In the genomic region with DNA sequence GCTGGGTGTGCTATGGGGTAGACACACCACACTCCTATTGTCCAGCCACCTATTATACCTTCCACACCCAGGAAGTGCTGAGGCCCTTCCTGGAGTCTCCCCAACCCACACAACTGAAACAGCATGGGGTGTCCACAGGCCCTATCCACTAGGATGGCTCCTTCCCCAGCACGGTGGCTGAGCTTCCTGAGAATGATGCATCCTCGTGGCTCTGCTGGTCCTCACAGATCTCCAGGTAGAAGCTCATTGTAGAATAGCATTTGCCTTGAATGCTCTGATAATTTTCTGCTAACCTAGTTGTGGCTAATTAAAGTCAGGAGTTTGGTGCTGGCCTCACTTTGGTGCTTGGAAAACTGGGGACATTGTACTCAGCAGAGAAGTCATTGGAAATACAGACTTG, we compare ENCODE assay signal across 25 cellular contexts.
"Had no signal": no experiment of that assay in that cellular context is flagged by ENCODE, and none has a peak within 500 bp of the region (broad histone marks: within the 10 kb centered on the region; RNA-seq: fewer than 3 reads in every experiment).

No MANE protein-coding gene starts in this region.

- H3K4me2 ChIP-seq: neural progenitor cell had no signal

- H3K9me3 Mint-ChIP-seq: natural killer cell; stimulated activated effector memory CD8-positive, alpha-beta T cell treated with anti-CD3 and anti-CD28 coated beads, Interleukin-12 subunit alpha, Interleukin-12 subunit beta, amount 100 ng/mL, for 72 hours; stimulated activated naive CD8-positive, alpha-beta T cell treated with anti-CD3 and anti-CD28 coated beads, Interleukin-15, Interleukin-2, amounts not matched to agents 100 ng/mL and 50 ng/mL, for 24 hours had no signal

- H3K4me1 Mint-ChIP-seq: nephron; neural progenitor cell; stimulated activated naive B cell treated with anti-CD40 and anti-IgM and Interleukin-4, amounts not matched to agents 10 μg/mL and 1 μg/mL and 100 μg/mL, for 72 hours had no signal

- H3K27me3 Mint-ChIP-seq: stimulated activated naive B cell treated with anti-CD40 and anti-IgM and Interleukin-4, amounts not matched to agents 10 μg/mL and 1 μg/mL and 100 μg/mL, for 72 hours; stimulated activated naive CD8-positive, alpha-beta T cell treated with anti-CD3 and anti-CD28 coated beads, Interleukin-15, Interleukin-2, amounts not matched to agents 100 ng/mL and 50 ng/mL, for 24 hours had no signal

- H3K27ac ChIP-seq: neural progenitor cell, pancreas, prostate gland, right lobe of liver, sigmoid colon, stomach, thoracic aorta, thyroid gland, tibial nerve, upper lobe of left lung, vagina had no signal

- H3K36me3 ChIP-seq: neural progenitor cell, pancreas, prostate gland, right lobe of liver, sigmoid colon, stomach, thoracic aorta, thyroid gland, tibial nerve, upper lobe of left lung, vagina had no signal

- H3K27me3 ChIP-seq: neural progenitor cell, pancreas, right lobe of liver, sigmoid colon, stomach, thyroid gland, tibial nerve, upper lobe of left lung, vagina had no signal

- H3K9ac ChIP-seq: neural progenitor cell had no signal

- H3K27ac Mint-ChIP-seq: natural killer cell; nephron; neural progenitor cell; stimulated activated effector memory CD8-positive, alpha-beta T cell treated with anti-CD3 and anti-CD28 coated beads, Interleukin-12 subunit alpha, Interleukin-12 subunit beta, amount 100 ng/mL, for 72 hours; stimulated activated naive B cell treated with anti-CD40 and anti-IgM and Interleukin-4, amounts not matched to agents 10 μg/mL and 1 μg/mL and 100 μg/mL, for 72 hours; stimulated activated naive CD8-positive, alpha-beta T cell treated with anti-CD3 and anti-CD28 coated beads, Interleukin-15, Interleukin-2, amounts not matched to agents 100 ng/mL and 50 ng/mL, for 24 hours had no signal

- H3K4me3 ChIP-seq: neural progenitor cell, pancreas, prostate gland, right lobe of liver, sigmoid colon, stomach, thoracic aorta, thyroid gland, tibial nerve, upper lobe of left lung, vagina had no signal

- ATAC-seq: pancreas; right cardiac atrium; right lobe of liver; stimulated activated effector memory CD8-positive, alpha-beta T cell treated with anti-CD3 and anti-CD28 coated beads, Interleukin-12 subunit alpha, Interleukin-12 subunit beta, amount 100 ng/mL, for 72 hours; stimulated activated naive B cell treated with anti-CD40 and anti-IgM and Interleukin-4, amounts not matched to agents 10 μg/mL and 1 μg/mL and 100 μg/mL, for 72 hours had no signal

- H3K4me3 Mint-ChIP-seq: natural killer cell; nephron; neural progenitor cell; stimulated activated effector memory CD8-positive, alpha-beta T cell treated with anti-CD3 and anti-CD28 coated beads, Interleukin-12 subunit alpha, Interleukin-12 subunit beta, amount 100 ng/mL, for 72 hours; stimulated activated naive B cell treated with anti-CD40 and anti-IgM and Interleukin-4, amounts not matched to agents 10 μg/mL and 1 μg/mL and 100 μg/mL, for 72 hours; stimulated activated naive CD8-positive, alpha-beta T cell treated with anti-CD3 and anti-CD28 coated beads, Interleukin-15, Interleukin-2, amounts not matched to agents 100 ng/mL and 50 ng/mL, for 24 hours had no signal

- DNase-seq: natural killer cell; occipital lobe; pancreas; retina; right cardiac atrium; right lobe of liver; sigmoid colon; small intestine; stimulated activated CD4-positive, alpha-beta T cell treated with anti-CD3 and anti-CD28 coated beads, Interleukin-15, amount 100 ng/mL, for 24 hours; stimulated activated CD4-positive, alpha-beta T cell treated with anti-CD3 and anti-CD28 coated beads, Interleukin-2, amount 100 ng/mL, for 48 hours; stimulated activated CD4-positive, alpha-beta T cell treated with anti-CD3 and anti-CD28 coated beads, Interleukin-4, amount 100 ng/mL, for 24 hours; stimulated activated naive B cell treated with anti-CD40 and anti-IgM and Interleukin-4, amounts not matched to agents 10 μg/mL and 1 μg/mL and 100 μg/mL, for 72 hours; stimulated activated naive CD4-positive, alpha-beta T cell treated with Interleukin-2 at 50 U/mL for 16 hours; stomach; thyroid gland; trophoblast cell; upper lobe of left lung had no signal

- H2AFZ ChIP-seq: neural progenitor cell had no signal

- H3K4me1 ChIP-seq: neural progenitor cell, pancreas, right lobe of liver, sigmoid colon, stomach, vagina had no signal

- H3K36me3 Mint-ChIP-seq: natural killer cell; stimulated activated effector memory CD8-positive, alpha-beta T cell treated with anti-CD3 and anti-CD28 coated beads, Interleukin-12 subunit alpha, Interleukin-12 subunit beta, amount 100 ng/mL, for 72 hours; stimulated activated naive B cell treated with anti-CD40 and anti-IgM and Interleukin-4, amounts not matched to agents 10 μg/mL and 1 μg/mL and 100 μg/mL, for 72 hours had no signal

- H3K9me3 ChIP-seq: pancreas, prostate gland, right lobe of liver, sigmoid colon, stomach, thoracic aorta, thyroid gland, tibial nerve, upper lobe of left lung, vagina had no signal
